In the genomic region with DNA sequence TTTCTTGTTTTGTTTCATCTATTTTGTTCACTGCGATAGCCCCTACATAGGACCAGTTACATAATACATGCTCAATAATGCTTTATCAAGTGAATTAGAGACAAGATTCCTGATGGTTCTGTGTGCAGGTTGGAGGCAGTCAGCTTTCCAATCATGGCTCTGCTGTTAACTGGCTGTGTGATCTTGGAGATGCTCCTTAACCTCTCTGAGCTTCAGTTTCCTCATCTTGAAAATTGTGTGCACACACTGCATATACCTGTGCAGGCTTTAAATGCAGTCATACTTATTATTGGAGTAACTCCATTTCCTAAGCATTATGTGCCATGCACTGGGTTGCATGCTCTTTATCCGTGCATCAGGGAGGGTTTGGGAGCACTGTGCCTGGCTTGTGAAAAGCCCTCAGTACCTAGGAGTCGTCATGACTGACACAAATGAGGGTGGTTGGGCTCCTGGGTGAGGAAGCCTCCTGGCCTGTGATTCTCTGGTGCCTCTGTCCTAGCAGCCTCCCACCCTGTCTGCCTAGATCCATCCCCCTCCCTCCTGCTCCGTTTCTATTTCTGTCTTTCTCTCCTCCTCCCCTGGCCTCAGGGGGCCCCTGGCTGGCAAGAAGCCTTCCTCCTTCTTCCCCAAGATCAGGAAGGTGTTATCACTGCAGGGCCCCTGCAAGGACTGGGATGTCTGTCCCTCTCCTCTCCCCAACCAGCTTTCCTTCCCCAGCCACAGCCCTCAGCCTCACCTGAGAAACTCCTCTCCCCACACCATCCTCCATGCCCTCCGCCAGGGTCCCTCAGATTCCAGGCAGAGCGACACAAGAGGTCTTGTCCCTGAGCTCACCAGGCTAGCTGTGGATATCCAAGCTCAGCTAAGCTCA, we compare ENCODE assay signal across 1 cellular context.
TF ChIP-seq lines count a peak whose summit lies in the region.

No MANE protein-coding gene starts in this region.

TF ChIP-seq in GM23338, 12 proteins besides CTCF, POLR2A, EP300 and RAD21:
- TF ChIP-seq ETS1 (IDR thresholded peaks at IDR 0.05): no peak
